In genomic region chr11:56906683-56907148, GRCh38 we compare ENCODE assay signal across 19 cellular contexts.
A peak's percentile ranks its signal among the peaks of the same experiment; 100 is the strongest.
DNase-seq lines count a peak whose midpoint lies in the region; ATAC-seq, FAIRE-seq and TF ChIP-seq lines count a peak whose summit lies in the region.
"Had no signal": no experiment of that assay in that cellular context is flagged by ENCODE, and none has a peak within 500 bp of the region (broad histone marks: within the 10 kb centered on the region; RNA-seq: fewer than 3 reads in every experiment).

No MANE protein-coding gene starts in this region.

- H3K36me3 ChIP-seq in bronchial epithelial cell (ENCODE audit: control insufficient read depth, insufficient read depth, low read length) (no peaks in the 10 kb centered on the region), right lobe of liver (no peaks in the 10 kb centered on the region)

- H3K4me3 ChIP-seq in bronchial epithelial cell (ENCODE audit: low read depth, low read length) (no peak overlapping the region), right lobe of liver (no peak overlapping the region)

- TF ChIP-seq CTCF in bronchial epithelial cell (IDR thresholded peaks at IDR 0.05; ENCODE audit: insufficient read depth, low read length, severe bottlenecking) (no peak), right lobe of liver (IDR thresholded peaks at IDR 0.05) (no peak)

- H3K4me1 ChIP-seq in right lobe of liver = no peaks in the 10 kb centered on the region

- intact Hi-C loops in right lobe of liver (cut with DNase I) = no loop called here

- H3K27ac ChIP-seq in right lobe of liver (no peak overlapping the region), caudate nucleus (ENCODE audit: low read depth, low read length) (no peak overlapping the region)

- 53% methylated on average over 2 of the region's 2 CpGs for WGBS in right lobe of liver (ENCODE audit: insufficient coverage, low coverage, low lambda C conversion rate, missing lambda C conversion rate)

- FAIRE-seq in bronchial epithelial cell (lab: Jason Lieb, UNC) = no peak
- FAIRE-seq: H54 had no signal

- H3K27me3 ChIP-seq in bronchial epithelial cell (ENCODE audit: control insufficient read depth, insufficient read depth, low read length) = no peaks in the 10 kb centered on the region
- no peaks in the 10 kb centered on the region for H3K27me3 ChIP-seq in right lobe of liver

- no peak for TF ChIP-seq POLR2A in right lobe of liver (IDR thresholded peaks at IDR 0.05)

- no peaks in the 10 kb centered on the region for H3K9me3 ChIP-seq in right lobe of liver
- H3K9me3 ChIP-seq: SK-N-SH had no signal

- DNase-seq in NCI-H226 (peak; percentile 30), bronchial epithelial cell (ENCODE audit: low read depth) (peak; percentile 93), kidney tubule cell (ENCODE audit: low spot score) (peak; percentile 45), COLO668 (lab: John Stamatoyannopoulos, UW; ENCODE audit: unreplicated experiment) (no peak), right lobe of liver (no peak), putamen (ENCODE audit: low spot score) (no peak), caudate nucleus (lab: John Stamatoyannopoulos, UW) (no peak)
- DNase-seq: ACHN; C1 segment of cervical spinal cord; CD8-positive, alpha-beta memory T cell; DND-41; HFFc6; Karpas-422; NCI-H1105; NCI-H2081 treated with DMSO at 0.1 percent for 48 hours; NK-92 treated with Interleukin-12 subunit alpha and Interleukin-12 subunit beta, amount 100 ng/mL, for 24 hours; SHP77 treated with DMSO at 0.1 percent for 48 hours; SK-N-SH had no signal

- no peak for ATAC-seq in right lobe of liver

Comparison
In these comparisons a context has a peak if more than half of its experiments do, and no peak if none do; other contexts are left out.
1. DNase-seq: peak in NCI-H226 (single experiment), bronchial epithelial cell (single experiment) and kidney tubule cell (single experiment); none in COLO668 (single experiment), right lobe of liver (0 of 3), putamen (single experiment) and caudate nucleus (0 of 61).